Comparison of ENCODE assay signal across 9 cellular contexts in genomic region chr2:46521215-46521683, GRCh38. TPM values are rescaled to one million over a fixed set of nuclear protein-coding genes. Genes with fewer than 3 reads are reported as not detected.
DNase-seq lines count a peak whose midpoint lies in the region; ATAC-seq and TF ChIP-seq lines count a peak whose summit lies in the region.
"Had no signal": no experiment of that assay in that cellular context is flagged by ENCODE, and none has a peak within 500 bp of the region (broad histone marks: within the 10 kb centered on the region; RNA-seq: fewer than 3 reads in every experiment).

No MANE protein-coding gene starts in this region.

- H2AFZ ChIP-seq in GM23248 (peak overlapping the region; percentile 30; the same call in 1 of the 2 replicates), hepatocyte (no peak overlapping the region)

- H3K4me1 ChIP-seq in GM23248 (ENCODE audit: insufficient read depth) (peaks cover 13% of the 10 kb centered on the region), adipocyte (ENCODE audit: control insufficient read depth, insufficient read depth, low read length) (peaks cover 13% of the 10 kb centered on the region), hepatocyte (ENCODE audit: insufficient read depth) (peaks cover 4% of the 10 kb centered on the region), stomach smooth muscle (ENCODE audit: control insufficient read depth, insufficient read depth, low read length) (peaks cover 4% of the 10 kb centered on the region)

- no peaks in the 10 kb centered on the region for H3K9me2 ChIP-seq in GM23248 (ENCODE audit: insufficient read depth)
- no peaks in the 10 kb centered on the region for H3K9me2 ChIP-seq in hepatocyte (replicated peaks; ENCODE audit: insufficient read depth)

- in situ Hi-C loops in GM23248 (cut with MboI), result no loop called here

- H4K20me1 ChIP-seq in GM23248 (ENCODE audit: insufficient read depth) (no peaks in the 10 kb centered on the region), hepatocyte (ENCODE audit: insufficient read depth, poor library complexity, severe bottlenecking) (no peaks in the 10 kb centered on the region)

- H3K4me2 ChIP-seq in GM23248 (ENCODE audit: unreplicated experiment) (no peak overlapping the region), hepatocyte (no peak overlapping the region)

- H3F3A ChIP-seq in GM23248 (ENCODE audit: insufficient read depth), result 0 out of 2 replicates have a peak, but pooled peaks cover 8% of the 10 kb centered on the region

- H3K36me3 ChIP-seq in GM23248 (ENCODE audit: low read depth) (no peaks in the 10 kb centered on the region; the same call in 1 of the 2 replicates), adipocyte (ENCODE audit: control insufficient read depth, insufficient read depth, low read length, severe bottlenecking) (no peaks in the 10 kb centered on the region), hepatocyte (replicated peaks; ENCODE audit: insufficient read depth, low read depth) (no peaks in the 10 kb centered on the region), stomach smooth muscle (ENCODE audit: control insufficient read depth in 2 of 2, insufficient read depth in 2 of 2, low read length in 2 of 2) (no peaks in the 10 kb centered on the region)

- H3K27me3 ChIP-seq in GM23248 (replicated peaks; ENCODE audit: insufficient read depth) (no peaks in the 10 kb centered on the region), adipocyte (replicated peaks; ENCODE audit: control insufficient read depth, insufficient read depth, low read length) (no peaks in the 10 kb centered on the region), hepatocyte (no peaks in the 10 kb centered on the region), stomach smooth muscle (ENCODE audit: control insufficient read depth in 1 of 2, insufficient read depth in 2 of 2, low read length in 2 of 2) (no peaks in the 10 kb centered on the region)

- H3K79me2 ChIP-seq in GM23248 (ENCODE audit: insufficient read depth), result no peaks in the 10 kb centered on the region
- no peaks in the 10 kb centered on the region for H3K79me2 ChIP-seq in hepatocyte

- H3K9ac ChIP-seq in GM23248 (no peak overlapping the region; the same call in none of the 2 replicates), adipocyte (ENCODE audit: low read length) (no peak overlapping the region), stomach smooth muscle (ENCODE audit: low read length in 2 of 2) (no peak overlapping the region)

- 0 to 13% methylated on average over 2 of the region's 2 CpGs for WGBS in GM23248 (ENCODE audit: low coverage in 1 of 2, low lambda C conversion rate in 2 of 2, missing lambda C conversion rate in 2 of 2), 2 experiments
- 44% methylated on average over 2 of the region's 2 CpGs for WGBS in hepatocyte (ENCODE audit: low lambda C conversion rate, missing lambda C conversion rate)

- peak; percentile 86 for DNase-seq in GM23248
- DNase-seq in adipocyte (ENCODE audit: low read depth), result peak; percentile 85
- DNase-seq in hepatocyte (ENCODE audit: low spot score), result peak; percentile 29
- DNase-seq in NCI-H1092 treated with DMSO at 0.1 percent for 48 hours (lab: John Stamatoyannopoulos, UW), result no peak
- no peak for DNase-seq in hippocampal formation (lab: John Stamatoyannopoulos, UW)
- no peak for DNase-seq in midbrain (lab: John Stamatoyannopoulos, UW)
- DNase-seq: NCI-H2227 treated with DMSO at 0.1 percent for 48 hours had no signal

- H3K4me3 ChIP-seq in GM23248, result no peak overlapping the region
- H3K4me3 ChIP-seq in adipocyte (ENCODE audit: low read length), result no peak overlapping the region
- no peak overlapping the region for H3K4me3 ChIP-seq in hepatocyte
- no peak overlapping the region for H3K4me3 ChIP-seq in stomach smooth muscle (ENCODE audit: low read length in 2 of 2)

- ATAC-seq in HG02870 (IDR thresholded peaks at IDR 0.05; ENCODE audit: unreplicated experiment), result no peak

- H3K27ac ChIP-seq in GM23248, result peak overlapping the region; percentile 47
- H3K27ac ChIP-seq in hepatocyte, result peak overlapping the region; percentile 61
- H3K27ac ChIP-seq in stomach smooth muscle (ENCODE audit: low read length), result peak overlapping the region; percentile 24

- H3K9me3 ChIP-seq in GM23248 (ENCODE audit: low read depth) (no peaks in the 10 kb centered on the region), adipocyte (ENCODE audit: control insufficient read depth, low read length) (peaks cover 14% of the 10 kb centered on the region), hepatocyte (ENCODE audit: low read depth) (no peaks in the 10 kb centered on the region), stomach smooth muscle (ENCODE audit: control insufficient read depth in 2 of 2, low read length in 2 of 2) (peaks cover 0 to 2% of the 10 kb centered on the region in 2 donors)

- TF ChIP-seq CTCF in hepatocyte (IDR thresholded peaks at IDR 0.05; ENCODE audit: poor library complexity), result no peak

RNA-seq across cellular contexts. Expression of gene RHOQ, which starts 21.0 kb away (rescaled TPM):
- total RNA-seq in GM23248 (2014; rRNA removed; shearing (Covaris generic)), result 80.1 and 81.3 TPM in 2 replicates
- polyA plus RNA-seq in GM23248 (2016; fragmentation: Nextera tagmentation; extraction: Ambion mirVana) (19.5 and 22.5 TPM in 2 replicates), hepatocyte (46.7 and 52.0 TPM in 2 replicates)
- 69.9 and 75.2 TPM in 2 replicates for total RNA-seq in hepatocyte

RNA-seq across cellular contexts. Expression of gene ATP6V1E2, which starts 21.1 kb away (rescaled TPM):
- total RNA-seq in GM23248 (2014; rRNA removed; shearing (Covaris generic)), result 8.6 and 10.5 TPM in 2 replicates
- polyA plus RNA-seq in GM23248 (2016; fragmentation: Nextera tagmentation; extraction: Ambion mirVana) (4.5 and 5.0 TPM in 2 replicates), hepatocyte (4.7 and 6.7 TPM in 2 replicates)
- total RNA-seq in hepatocyte, result 3.7 and 4.4 TPM in 2 replicates

RNA-seq across cellular contexts. Expression of gene TMEM247, which starts 41.9 kb away (rescaled TPM):
- not detected in 2 replicates for total RNA-seq in GM23248 (2014; rRNA removed; shearing (Covaris generic))
- not detected in 2 replicates for polyA plus RNA-seq in GM23248 (2016; fragmentation: Nextera tagmentation; extraction: Ambion mirVana)
- not detected in 2 replicates for total RNA-seq in hepatocyte
- not detected in 2 replicates for polyA plus RNA-seq in hepatocyte

Comparison
In these comparisons a context has a peak if more than half of its experiments do, and no peak if none do; other contexts are left out.
1. DNase-seq: peak in GM23248 (single experiment), adipocyte (single experiment) and hepatocyte (single experiment); none in NCI-H1092 treated with DMSO at 0.1 percent for 48 hours (single experiment), hippocampal formation (0 of 2) and midbrain (single experiment).
2. Peak in every context shown above with its lines, with median percentiles within 50 percentile points of each other: H3K27ac ChIP-seq.